1 cellular context compared by ENCODE assay signal in the genomic region with DNA sequence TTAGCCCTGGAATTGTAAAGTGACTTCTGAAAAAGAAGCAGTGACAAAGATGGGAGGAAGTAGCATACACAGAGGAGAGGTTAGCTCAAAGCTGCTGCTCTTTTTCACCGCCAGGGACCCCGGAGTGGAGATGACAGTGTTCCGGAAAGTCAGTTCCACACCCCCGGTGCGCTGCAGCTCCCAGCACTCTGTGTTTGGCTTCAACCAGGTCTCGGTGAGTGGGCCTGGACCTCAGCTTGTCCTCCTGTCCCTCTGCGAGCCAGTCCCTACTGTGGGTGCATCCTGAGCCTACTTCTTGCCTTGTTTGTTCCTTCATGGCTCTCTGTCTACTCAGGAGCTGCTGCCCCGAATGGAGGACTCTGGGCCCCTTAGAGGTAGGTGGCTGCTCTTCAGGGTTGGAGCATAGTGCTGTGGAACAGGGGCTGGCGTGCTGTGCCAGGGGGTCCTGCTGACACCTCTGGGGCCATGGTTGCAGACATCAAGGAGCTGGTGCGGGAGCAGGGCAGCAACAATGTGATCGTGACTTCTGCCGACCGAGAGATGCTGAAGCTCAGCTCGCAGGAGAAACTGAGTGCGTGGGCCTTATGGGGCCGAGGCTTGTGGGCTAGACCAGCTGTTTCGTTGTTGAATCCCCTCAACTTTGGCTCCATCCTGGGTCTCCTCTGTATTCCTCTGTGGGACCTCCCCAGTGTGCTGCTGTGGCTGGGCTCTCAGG.
TF ChIP-seq lines count a peak whose summit lies in the region.

No MANE protein-coding gene starts in this region.

TF ChIP-seq in A549, 52 proteins besides CTCF, POLR2A, EP300 and RAD21:
- TF ChIP-seq, protein P1, sequence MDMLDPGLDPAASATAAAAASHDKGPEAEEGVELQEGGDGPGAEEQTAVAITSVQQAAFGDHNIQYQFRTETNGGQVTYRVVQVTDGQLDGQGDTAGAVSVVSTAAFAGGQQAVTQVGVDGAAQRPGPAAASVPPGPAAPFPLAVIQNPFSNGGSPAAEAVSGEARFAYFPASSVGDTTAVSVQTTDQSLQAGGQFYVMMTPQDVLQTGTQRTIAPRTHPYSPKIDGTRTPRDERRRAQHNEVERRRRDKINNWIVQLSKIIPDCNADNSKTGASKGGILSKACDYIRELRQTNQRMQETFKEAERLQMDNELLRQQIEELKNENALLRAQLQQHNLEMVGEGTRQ (IDR thresholded peaks at IDR 0.05), result no peak
- TF ChIP-seq, protein P2, sequence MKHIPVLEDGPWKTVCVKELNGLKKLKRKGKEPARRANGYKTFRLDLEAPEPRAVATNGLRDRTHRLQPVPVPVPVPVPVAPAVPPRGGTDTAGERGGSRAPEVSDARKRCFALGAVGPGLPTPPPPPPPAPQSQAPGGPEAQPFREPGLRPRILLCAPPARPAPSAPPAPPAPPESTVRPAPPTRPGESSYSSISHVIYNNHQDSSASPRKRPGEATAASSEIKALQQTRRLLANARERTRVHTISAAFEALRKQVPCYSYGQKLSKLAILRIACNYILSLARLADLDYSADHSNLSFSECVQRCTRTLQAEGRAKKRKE (CRISPR knock-in tag; IDR thresholded peaks at IDR 0.05; ENCODE audit: low read depth), result no peak
- TF ChIP-seq FOXS1 (CRISPR knock-in tag; IDR thresholded peaks at IDR 0.05) (no peak), ZFP36 (IDR thresholded peaks at IDR 0.05; ENCODE audit: borderline replicate concordance, partially characterized antibody) (no peak), MAFK (IDR thresholded peaks at IDR 0.05; ENCODE audit: partially characterized antibody) (no peak)
